ENCODE assay signal across 9 cellular contexts in the genomic region with DNA sequence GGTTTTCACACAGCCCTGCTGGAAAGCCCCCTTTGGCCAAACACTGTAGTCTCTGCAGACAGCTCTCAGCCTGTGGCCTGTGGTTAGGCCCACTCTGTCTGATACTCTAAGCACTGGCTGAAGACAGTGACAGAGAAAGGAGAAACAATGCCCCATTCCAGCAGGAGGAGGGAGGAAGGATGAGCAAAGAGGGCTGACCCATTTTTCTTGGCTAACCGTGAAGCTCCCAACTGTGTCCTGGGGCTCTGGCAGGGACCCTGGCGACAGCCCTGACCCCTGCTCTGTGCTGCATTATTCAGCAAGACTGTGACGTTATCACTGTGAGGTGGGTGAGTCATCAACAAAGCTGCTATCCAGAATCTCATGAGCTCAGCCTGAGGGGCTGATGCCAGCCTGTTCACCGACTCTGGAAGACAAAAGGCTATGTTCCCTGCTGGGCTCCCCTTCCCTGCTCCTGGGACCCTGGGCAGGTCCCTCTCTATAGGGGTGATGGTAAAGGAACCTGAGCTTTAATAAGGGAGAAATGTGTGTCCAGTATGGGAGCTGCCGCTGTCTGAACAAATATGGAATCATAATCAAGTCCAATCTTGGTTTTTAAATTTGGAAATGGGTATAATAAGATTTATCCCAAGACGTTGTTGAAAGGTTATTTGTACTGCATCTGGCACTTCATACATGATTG.
DNase-seq lines count a peak whose midpoint lies in the region; ATAC-seq, FAIRE-seq and TF ChIP-seq lines count a peak whose summit lies in the region.
"Had no signal": no experiment of that assay in that cellular context is flagged by ENCODE, and none has a peak within 500 bp of the region (broad histone marks: within the 10 kb centered on the region; RNA-seq: fewer than 3 reads in every experiment).

No MANE protein-coding gene starts in this region.

- intact Hi-C loops in natural killer cell (cut with micrococcal nuclease) = no loop called here

- FAIRE-seq in HTR-8/SVneo (lab: Jason Lieb, UNC) = no peak

- no peaks in the 10 kb centered on the region for H3K27me3 Mint-ChIP-seq in natural killer cell (ENCODE audit: low read depth in 2 of 2)

- H3K4me1 Mint-ChIP-seq in natural killer cell = no peaks in the 10 kb centered on the region

- H3K27ac ChIP-seq in caudate nucleus (ENCODE audit: low read depth, low read length) = peak overlapping the region; percentile 66
- H3K27ac ChIP-seq: right lobe of liver had no signal

- no peaks in the 10 kb centered on the region for H3K36me3 Mint-ChIP-seq in natural killer cell

- ATAC-seq in natural killer cell = peak in 2 of 3 donors; percentile 14 to 34

- no peak for TF ChIP-seq CTCF in natural killer cell (IDR thresholded peaks at IDR 0.05)

- DNase-seq in DMS 273 treated with DMSO at 0.1 percent for 48 hours (lab: John Stamatoyannopoulos, UW) (peak; percentile 3), HTR-8/SVneo (ENCODE audit: insufficient read length, low spot score) (peak; percentile 80), caudate nucleus (lab: John Stamatoyannopoulos, UW) (peak in 44 of 61 donors; percentile 20 to 88 (median 56)), natural killer cell (no peak), cortex of kidney (lab: John Stamatoyannopoulos, UW) (no peak), NCI-H748 (lab: John Stamatoyannopoulos, UW; ENCODE audit: unreplicated experiment) (no peak), NCI-H2029 (lab: John Stamatoyannopoulos, UW) (no peak)
- DNase-seq in stimulated activated CD4-positive, alpha-beta T cell treated with anti-CD3 and anti-CD28 coated beads, Interleukin-4, amount 100 ng/mL, for 4 hours = no peak

- H3K4me3 Mint-ChIP-seq in natural killer cell = no peak overlapping the region

- H3K27ac Mint-ChIP-seq in natural killer cell = no peak overlapping the region

- H3K9me3 Mint-ChIP-seq in natural killer cell = peaks cover 0 to 4% of the 10 kb centered on the region in 2 donors

Comparison
In these comparisons a context has a peak if more than half of its experiments do, and no peak if none do; other contexts are left out.
1. DNase-seq: peak in DMS 273 treated with DMSO at 0.1 percent for 48 hours (single experiment), HTR-8/SVneo (single experiment) and caudate nucleus (44 of 61); none in natural killer cell (single experiment), stimulated activated CD4-positive, alpha-beta T cell treated with anti-CD3 and anti-CD28 coated beads, Interleukin-4, amount 100 ng/mL, for 4 hours (0 of 2), cortex of kidney (single experiment), NCI-H748 (single experiment) and NCI-H2029 (single experiment).